8 cellular contexts compared by ENCODE assay signal in the genomic region with DNA sequence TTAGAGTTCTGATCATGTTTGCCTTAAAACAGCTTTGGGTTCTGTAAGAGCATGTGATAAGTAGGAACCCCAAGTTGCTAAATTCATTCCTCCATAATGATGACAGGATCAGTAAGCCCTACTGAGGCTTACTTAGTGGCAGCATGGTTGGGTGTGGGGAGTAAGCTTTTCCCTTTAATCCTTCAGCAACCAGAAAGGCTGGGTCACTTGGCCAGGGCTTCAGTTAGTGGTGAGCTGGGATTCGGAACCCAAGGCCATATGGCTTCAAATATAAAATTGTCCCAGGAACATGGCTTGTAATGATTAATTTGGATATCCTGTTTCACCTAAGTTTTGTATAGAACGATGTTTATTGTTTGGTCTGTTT. TPM values are rescaled to one million over a fixed set of nuclear protein-coding genes. Genes with fewer than 3 reads are reported as not detected.
DNase-seq lines count a peak whose midpoint lies in the region; ATAC-seq and TF ChIP-seq lines count a peak whose summit lies in the region.

No MANE protein-coding gene starts in this region.

- H3K27ac Mint-ChIP-seq in IgD-negative memory B cell, result peak overlapping the region in 1 of 3 donors; percentile 90
- H3K27ac Mint-ChIP-seq in brain, result peak overlapping the region; percentile 87 to 98 (median 95)

- H3K9me3 Mint-ChIP-seq in IgD-negative memory B cell, result peaks cover 0 to 2% (median 0%) of the 10 kb centered on the region in 3 donors
- peaks cover 2 to 17% (median 4%) of the 10 kb centered on the region in 5 experiments for H3K9me3 Mint-ChIP-seq in brain

- H3K27me3 Mint-ChIP-seq in IgD-negative memory B cell (no peaks in the 10 kb centered on the region), brain (peaks cover 25% of the 10 kb centered on the region)

- DNase-seq in ELF-1 (ENCODE audit: low read depth, low spot score) (peak; percentile 28), left colon (no peak), tibial artery (no peak), amniotic stem cell (lab: John Stamatoyannopoulos, UW) (no peak)

- ATAC-seq in GM21526 (IDR thresholded peaks at IDR 0.05; ENCODE audit: low FRiP score, unreplicated experiment), result peak; percentile 24
- ATAC-seq in left colon, result peak; percentile 18
- ATAC-seq in activated CD4-positive, CD25-positive, alpha-beta regulatory T cell treated with anti-CD3 and anti-CD28 coated beads, Interleukin-2, amount 50 U/mL, for 24 hours, result no peak

- H3K4me3 Mint-ChIP-seq in IgD-negative memory B cell (peak overlapping the region; percentile 99 to 100 (median 100)), brain (peak overlapping the region; percentile 99 to 100 (median 100))

- H3K4me1 Mint-ChIP-seq in IgD-negative memory B cell (peaks cover 0 to 9% (median 5%) of the 10 kb centered on the region in 3 donors), brain (peaks cover 27% of the 10 kb centered on the region)

- H3K4me1 ChIP-seq in tibial artery, result peaks cover 0 to 6% (median 3%) of the 10 kb centered on the region in 4 donors

- no peaks in the 10 kb centered on the region for H3K9me3 ChIP-seq in tibial artery

- H3K27me3 ChIP-seq in tibial artery, result no peaks in the 10 kb centered on the region

- H3K27ac ChIP-seq in tibial artery, result peak overlapping the region; percentile 61 to 76

- intact Hi-C loops in left colon (cut with DNase I, micrococcal nuclease) (no loop called here), tibial artery (cut with DNase I; ENCODE audit: low total_unique reads) (no loop called here)

- no peaks in the 10 kb centered on the region for H3K36me3 ChIP-seq in tibial artery

- TF ChIP-seq CTCF in brain (conservative IDR thresholded peaks at IDR 0.05) (no peak), tibial artery (IDR thresholded peaks at IDR 0.05) (no peak)

- H3K36me3 Mint-ChIP-seq in IgD-negative memory B cell (peaks cover 2% of the 10 kb centered on the region), brain (peaks cover 21% of the 10 kb centered on the region)

- peak overlapping the region; percentile 79 to 81 for H3K4me3 ChIP-seq in tibial artery

RNA-seq across cellular contexts. Expression of gene GINS3, which starts 0.8 kb away (rescaled TPM):
- polyA plus RNA-seq in IgD-negative memory B cell, result 1.5 TPM
- polyA plus RNA-seq in brain (ENCODE audit: insufficient read depth, low read depth, low replicate concordance), result 11.3 TPM
- 1 to 10 TPM; 2.8 to 3.3 TPM for total RNA-seq in left colon

Comparison
In these comparisons a context has a peak if more than half of its experiments do, and no peak if none do; other contexts are left out.
1. ATAC-seq: peak in GM21526 (single experiment) and left colon (single experiment); none in activated CD4-positive, CD25-positive, alpha-beta regulatory T cell treated with anti-CD3 and anti-CD28 coated beads, Interleukin-2, amount 50 U/mL, for 24 hours (0 of 2).